Comparison of ENCODE assay signal across 1 cellular context in genomic region chr10:21424511-21424910, GRCh38.
TF ChIP-seq lines count a peak whose summit lies in the region.

No MANE protein-coding gene starts in this region.

TF ChIP-seq in GM23338, 12 proteins besides CTCF, POLR2A, EP300 and RAD21 (continued from another document):
- TF ChIP-seq, protein P1, sequence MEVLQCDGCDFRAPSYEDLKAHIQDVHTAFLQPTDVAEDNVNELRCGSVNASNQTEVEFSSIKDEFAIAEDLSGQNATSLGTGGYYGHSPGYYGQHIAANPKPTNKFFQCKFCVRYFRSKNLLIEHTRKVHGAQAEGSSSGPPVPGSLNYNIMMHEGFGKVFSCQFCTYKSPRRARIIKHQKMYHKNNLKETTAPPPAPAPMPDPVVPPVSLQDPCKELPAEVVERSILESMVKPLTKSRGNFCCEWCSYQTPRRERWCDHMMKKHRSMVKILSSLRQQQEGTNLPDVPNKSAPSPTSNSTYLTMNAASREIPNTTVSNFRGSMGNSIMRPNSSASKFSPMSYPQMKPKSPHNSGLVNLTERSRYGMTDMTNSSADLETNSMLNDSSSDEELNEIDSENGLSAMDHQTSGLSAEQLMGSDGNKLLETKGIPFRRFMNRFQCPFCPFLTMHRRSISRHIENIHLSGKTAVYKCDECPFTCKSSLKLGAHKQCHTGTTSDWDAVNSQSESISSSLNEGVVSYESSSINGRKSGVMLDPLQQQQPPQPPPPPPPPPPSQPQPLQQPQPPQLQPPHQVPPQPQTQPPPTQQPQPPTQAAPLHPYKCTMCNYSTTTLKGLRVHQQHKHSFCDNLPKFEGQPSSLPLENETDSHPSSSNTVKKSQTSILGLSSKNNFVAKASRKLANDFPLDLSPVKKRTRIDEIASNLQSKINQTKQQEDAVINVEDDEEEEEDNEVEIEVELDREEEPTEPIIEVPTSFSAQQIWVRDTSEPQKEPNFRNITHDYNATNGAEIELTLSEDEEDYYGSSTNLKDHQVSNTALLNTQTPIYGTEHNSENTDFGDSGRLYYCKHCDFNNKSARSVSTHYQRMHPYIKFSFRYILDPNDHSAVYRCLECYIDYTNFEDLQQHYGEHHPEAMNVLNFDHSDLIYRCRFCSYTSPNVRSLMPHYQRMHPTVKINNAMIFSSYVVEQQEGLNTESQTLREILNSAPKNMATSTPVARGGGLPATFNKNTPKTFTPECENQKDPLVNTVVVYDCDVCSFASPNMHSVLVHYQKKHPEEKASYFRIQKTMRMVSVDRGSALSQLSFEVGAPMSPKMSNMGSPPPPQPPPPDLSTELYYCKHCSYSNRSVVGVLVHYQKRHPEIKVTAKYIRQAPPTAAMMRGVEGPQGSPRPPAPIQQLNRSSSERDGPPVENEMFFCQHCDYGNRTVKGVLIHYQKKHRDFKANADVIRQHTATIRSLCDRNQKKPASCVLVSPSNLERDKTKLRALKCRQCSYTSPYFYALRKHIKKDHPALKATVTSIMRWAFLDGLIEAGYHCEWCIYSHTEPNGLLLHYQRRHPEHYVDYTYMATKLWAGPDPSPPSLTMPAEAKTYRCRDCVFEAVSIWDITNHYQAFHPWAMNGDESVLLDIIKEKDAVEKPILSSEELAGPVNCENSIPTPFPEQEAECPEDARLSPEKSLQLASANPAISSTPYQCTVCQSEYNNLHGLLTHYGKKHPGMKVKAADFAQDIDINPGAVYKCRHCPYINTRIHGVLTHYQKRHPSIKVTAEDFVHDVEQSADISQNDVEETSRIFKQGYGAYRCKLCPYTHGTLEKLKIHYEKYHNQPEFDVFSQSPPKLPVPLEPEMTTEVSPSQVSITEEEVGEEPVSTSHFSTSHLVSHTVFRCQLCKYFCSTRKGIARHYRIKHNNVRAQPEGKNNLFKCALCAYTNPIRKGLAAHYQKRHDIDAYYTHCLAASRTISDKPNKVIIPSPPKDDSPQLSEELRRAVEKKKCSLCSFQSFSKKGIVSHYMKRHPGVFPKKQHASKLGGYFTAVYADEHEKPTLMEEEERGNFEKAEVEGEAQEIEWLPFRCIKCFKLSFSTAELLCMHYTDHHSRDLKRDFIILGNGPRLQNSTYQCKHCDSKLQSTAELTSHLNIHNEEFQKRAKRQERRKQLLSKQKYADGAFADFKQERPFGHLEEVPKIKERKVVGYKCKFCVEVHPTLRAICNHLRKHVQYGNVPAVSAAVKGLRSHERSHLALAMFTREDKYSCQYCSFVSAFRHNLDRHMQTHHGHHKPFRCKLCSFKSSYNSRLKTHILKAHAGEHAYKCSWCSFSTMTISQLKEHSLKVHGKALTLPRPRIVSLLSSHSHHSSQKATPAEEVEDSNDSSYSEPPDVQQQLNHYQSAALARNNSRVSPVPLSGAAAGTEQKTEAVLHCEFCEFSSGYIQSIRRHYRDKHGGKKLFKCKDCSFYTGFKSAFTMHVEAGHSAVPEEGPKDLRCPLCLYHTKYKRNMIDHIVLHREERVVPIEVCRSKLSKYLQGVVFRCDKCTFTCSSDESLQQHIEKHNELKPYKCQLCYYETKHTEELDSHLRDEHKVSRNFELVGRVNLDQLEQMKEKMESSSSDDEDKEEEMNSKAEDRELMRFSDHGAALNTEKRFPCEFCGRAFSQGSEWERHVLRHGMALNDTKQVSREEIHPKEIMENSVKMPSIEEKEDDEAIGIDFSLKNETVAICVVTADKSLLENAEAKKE (CRISPR knock-in tag; IDR thresholded peaks at IDR 0.05) = no peak
